2 cellular contexts compared by ENCODE assay signal in genomic region chr12:70606001-70606400, GRCh38.
TF ChIP-seq lines count a peak whose summit lies in the region.

No MANE protein-coding gene starts in this region.

TF ChIP-seq in IMR-90, 13 proteins besides CTCF, POLR2A, EP300 and RAD21:
- TF ChIP-seq CHD1 (IDR thresholded peaks at IDR 0.05; ENCODE audit: low read depth, low read length) (no peak), MAZ (IDR thresholded peaks at IDR 0.05; ENCODE audit: borderline replicate concordance, low read depth, low read length) (no peak), SMC3 (IDR thresholded peaks at IDR 0.05; ENCODE audit: low read depth, low read length) (no peak), USF2 (IDR thresholded peaks at IDR 0.05; ENCODE audit: low read depth, low read length) (no peak), FOS (IDR thresholded peaks at IDR 0.05; ENCODE audit: low read depth, low read length) (no peak), RCOR1 (IDR thresholded peaks at IDR 0.05; ENCODE audit: insufficient replicate concordance, low read length) (no peak), BHLHE40 (IDR thresholded peaks at IDR 0.05; ENCODE audit: low read depth, low read length) (peak; percentile 75), CEBPB (IDR thresholded peaks at IDR 0.05; ENCODE audit: low read depth, low read length) (0 out of 2 replicates have a peak, but pooled peaks have one; percentile 1), RFX5 (IDR thresholded peaks at IDR 0.05; ENCODE audit: low read depth, low read length) (no peak), MXI1 (IDR thresholded peaks at IDR 0.05; ENCODE audit: borderline replicate concordance, low read depth, low read length) (no peak), MAFK (IDR thresholded peaks at IDR 0.05; ENCODE audit: low read depth, low read length) (no peak), ELK1 (IDR thresholded peaks at IDR 0.05; ENCODE audit: borderline replicate concordance, low read depth, low read length) (no peak), NFE2L2 (IDR thresholded peaks at IDR 0.05; ENCODE audit: low read depth, low read length) (no peak)

TF ChIP-seq in WTC11, 78 proteins besides CTCF, POLR2A, EP300 and RAD21:
- TF ChIP-seq CREM (CRISPR knock-in tag; IDR thresholded peaks at IDR 0.05) (no peak), ATF2 (CRISPR knock-in tag; IDR thresholded peaks at IDR 0.05; ENCODE audit: borderline replicate concordance, low read depth) (no peak), NFYB (CRISPR knock-in tag; conservative IDR thresholded peaks at IDR 0.05; ENCODE audit: low read depth) (no peak), FOXP4 (CRISPR knock-in tag; IDR thresholded peaks at IDR 0.05) (no peak), PRRX2 (CRISPR knock-in tag; IDR thresholded peaks at IDR 0.05) (no peak), FOXJ3 (CRISPR knock-in tag; IDR thresholded peaks at IDR 0.05; ENCODE audit: borderline replicate concordance) (no peak), ATF1 (CRISPR knock-in tag; IDR thresholded peaks at IDR 0.05) (no peak), MAX (CRISPR knock-in tag; IDR thresholded peaks at IDR 0.05) (no peak), AR (CRISPR knock-in tag; IDR thresholded peaks at IDR 0.05) (no peak), IRF2 (CRISPR knock-in tag; IDR thresholded peaks at IDR 0.05; ENCODE audit: borderline replicate concordance, low read depth) (no peak), NFATC4 (CRISPR knock-in tag; IDR thresholded peaks at IDR 0.05) (no peak), FOXK1 (CRISPR knock-in tag; IDR thresholded peaks at IDR 0.05) (no peak), NR1H2 (CRISPR knock-in tag; IDR thresholded peaks at IDR 0.05) (no peak), ZNF317 (CRISPR knock-in tag; IDR thresholded peaks at IDR 0.05; ENCODE audit: borderline replicate concordance, low read depth) (no peak), CBFB (CRISPR knock-in tag; IDR thresholded peaks at IDR 0.05; ENCODE audit: low read depth) (no peak), TEAD1 (CRISPR knock-in tag; IDR thresholded peaks at IDR 0.05) (no peak), ZNF671 (CRISPR knock-in tag; IDR thresholded peaks at IDR 0.05) (no peak)
